Comparison of ENCODE assay signal across 11 cellular contexts in genomic region chr13:75959861-75960481, GRCh38.
DNase-seq lines count a peak whose midpoint lies in the region; ATAC-seq and TF ChIP-seq lines count a peak whose summit lies in the region.
"Had no signal": no experiment of that assay in that cellular context is flagged by ENCODE, and none has a peak within 500 bp of the region (broad histone marks: within the 10 kb centered on the region; RNA-seq: fewer than 3 reads in every experiment).

No MANE protein-coding gene starts in this region.

- ATAC-seq in HG02642 (IDR thresholded peaks at IDR 0.05; ENCODE audit: poor library complexity, unreplicated experiment): peak; percentile 18
- ATAC-seq in upper lobe of right lung: no peak

- CTCF ChIA-PET in SK-N-SH (lab: Yijun Ruan, JAX): interaction anchor here (1.7 kb wide), 1 partner anchor 12 kb away, joined by 4 read pairs; no protein-coding TSS in a partner anchor

- H3K4me3 ChIP-seq in upper lobe of right lung (no peak overlapping the region), SK-N-SH (ENCODE audit: low read depth in 2 of 2, low read length in 1 of 2) (no peak overlapping the region)
- H3K4me3 ChIP-seq: PC-9, skin epidermis had no signal

- no peaks in the 10 kb centered on the region for H3K27me3 ChIP-seq in upper lobe of right lung
- H3K27me3 ChIP-seq in SK-N-SH (ENCODE audit: insufficient read depth): no peaks in the 10 kb centered on the region

- 3% methylated on average over 3 of the region's 3 CpGs for WGBS in SK-N-SH (ENCODE audit: low lambda C conversion rate)

- H3K9me3 ChIP-seq in upper lobe of right lung (no peaks in the 10 kb centered on the region), SK-N-SH (no peaks in the 10 kb centered on the region)

- H3K9me2 ChIP-seq in SK-N-SH: no peaks in the 10 kb centered on the region

- no peaks in the 10 kb centered on the region for H4K20me1 ChIP-seq in SK-N-SH (ENCODE audit: insufficient read depth)

- H3K27ac ChIP-seq in upper lobe of right lung: no peak overlapping the region
- H3K27ac ChIP-seq in SK-N-SH (ENCODE audit: low read depth in 2 of 2, low read length in 1 of 2): no peak overlapping the region
- H3K27ac ChIP-seq: PC-9, skin epidermis had no signal

- no peak for TF ChIP-seq RAD21 in SK-N-SH (IDR thresholded peaks at IDR 0.05; ENCODE audit: low read length)

- intact Hi-C loops in upper lobe of right lung (cut with DNase I): no loop called here

- no peak for TF ChIP-seq CTCF in upper lobe of right lung (IDR thresholded peaks at IDR 0.05)
- no peak for TF ChIP-seq CTCF in SK-N-SH (IDR thresholded peaks at IDR 0.05)

- H3K9ac ChIP-seq in SK-N-SH: no peak overlapping the region

- DNase-seq in NCI-H2081 (lab: John Stamatoyannopoulos, UW) (peak; percentile 8 to 29), NCI-H2081 treated with DMSO at 0.1 percent for 48 hours (lab: John Stamatoyannopoulos, UW) (no peak), NCI-H1417 (lab: John Stamatoyannopoulos, UW) (peak; percentile 56 to 86 (median 56)), foreskin melanocyte (peak; percentile 24), SW 1271 (lab: John Stamatoyannopoulos, UW) (no peak), upper lobe of right lung (no peak), SK-N-SH (no peak)
- DNase-seq: midbrain, PC-9 had no signal

- POLR2A ChIA-PET in SK-N-SH (lab: Yijun Ruan, JAX): no interaction called here

- no peak overlapping the region for H2AFZ ChIP-seq in SK-N-SH (ENCODE audit: low read depth)
- H2AFZ ChIP-seq: PC-9 had no signal

- no peaks in the 10 kb centered on the region for H3K4me1 ChIP-seq in upper lobe of right lung
- no peaks in the 10 kb centered on the region for H3K4me1 ChIP-seq in SK-N-SH (ENCODE audit: control insufficient read depth in 1 of 2, insufficient read depth in 2 of 2, low read depth in 1 of 2, low read length in 1 of 2)

- no peaks in the 10 kb centered on the region for H3F3A ChIP-seq in SK-N-SH (replicated peaks; ENCODE audit: insufficient read depth)

- H3K4me2 ChIP-seq in SK-N-SH: no peak overlapping the region
- H3K4me2 ChIP-seq: PC-9 had no signal

- no peak for TF ChIP-seq EP300 in SK-N-SH (IDR thresholded peaks at IDR 0.05; ENCODE audit: borderline replicate concordance in 1 of 2, low read depth in 1 of 2, low read length in 1 of 2)

- H3K36me3 ChIP-seq in upper lobe of right lung (no peaks in the 10 kb centered on the region), SK-N-SH (replicated peaks in 1 of 2; ENCODE audit: control insufficient read depth in 1 of 2, insufficient read depth in 2 of 2, low read length in 1 of 2) (no peaks in the 10 kb centered on the region)

- no peaks in the 10 kb centered on the region for H3K79me2 ChIP-seq in SK-N-SH (ENCODE audit: insufficient read depth)

TF ChIP-seq in SK-N-SH, 30 proteins besides CTCF, POLR2A, EP300 and RAD21:
- TF ChIP-seq TCF12 (IDR thresholded peaks at IDR 0.05): no peak
- no peak for TF ChIP-seq USF1 (IDR thresholded peaks at IDR 0.05; ENCODE audit: borderline replicate concordance, low read depth)
- TF ChIP-seq TEAD4 (IDR thresholded peaks at IDR 0.05; ENCODE audit: borderline replicate concordance, insufficient read depth): no peak
- no peak for TF ChIP-seq IRF3 (IDR thresholded peaks at IDR 0.05; ENCODE audit: low read depth, low read length)
- no peak for TF ChIP-seq PBX3 (IDR thresholded peaks at IDR 0.05)
- TF ChIP-seq RFX5 (IDR thresholded peaks at IDR 0.05; ENCODE audit: low read length): no peak
- no peak for TF ChIP-seq RXRA (IDR thresholded peaks at IDR 0.05; ENCODE audit: borderline replicate concordance, low read depth)
- TF ChIP-seq GABPA (IDR thresholded peaks at IDR 0.05; ENCODE audit: low read depth): no peak
- TF ChIP-seq TAF1 (IDR thresholded peaks at IDR 0.05; ENCODE audit: borderline replicate concordance, low read depth, low read length): no peak
- TF ChIP-seq MEF2A (IDR thresholded peaks at IDR 0.05; ENCODE audit: borderline replicate concordance, low read depth): no peak

Comparison
In these comparisons a context has a peak if more than half of its experiments do, and no peak if none do; other contexts are left out.
1. DNase-seq: peak in NCI-H2081 (2 of 2), NCI-H1417 (3 of 3) and foreskin melanocyte (single experiment); none in NCI-H2081 treated with DMSO at 0.1 percent for 48 hours (single experiment), SW 1271 (0 of 2), upper lobe of right lung (single experiment) and SK-N-SH (single experiment).